26 cellular contexts compared by ENCODE assay signal in genomic region chr10:90945496-90946070, GRCh38. TPM values are rescaled to one million over a fixed set of nuclear protein-coding genes. Genes with fewer than 3 reads are reported as not detected.
DNase-seq lines count a peak whose midpoint lies in the region; ATAC-seq and TF ChIP-seq lines count a peak whose summit lies in the region.
"Had no signal": no experiment of that assay in that cellular context is flagged by ENCODE, and none has a peak within 500 bp of the region (broad histone marks: within the 10 kb centered on the region; RNA-seq: fewer than 3 reads in every experiment).

No MANE protein-coding gene starts in this region.

- 48 to 69% methylated on average over 4 of the region's 4 CpGs for WGBS in testis, 2 donors

- no peaks in the 10 kb centered on the region for H3K27me3 Mint-ChIP-seq in activated naive CD4-positive, alpha-beta T cell treated with anti-CD3 and anti-CD28 coated beads, Interleukin-2, amount 10 ng/mL, durations not matched to agents 7 days and 5 days
- H3K27me3 Mint-ChIP-seq: activated CD4-positive, alpha-beta T cell treated with anti-CD3 and anti-CD28 coated beads, Interleukin-2, amount 10 ng/mL, durations not matched to agents 24 days and 14 days; activated naive CD8-positive, alpha-beta T cell treated with anti-CD3 and anti-CD28 coated beads, Interleukin-2, amount 50 U/mL, for 24 hours had no signal

- CTCF ChIA-PET in activated naive CD4-positive, alpha-beta T cell treated with anti-CD3 and anti-CD28 coated beads, Interleukin-2, amount 10 ng/mL, durations not matched to agents 7 days and 5 days (lab: Charles Lee): interaction anchor here (1.2 to 3.6 kb wide), 2 partner anchors 34 to 66 kb away, joined by 3 to 26 read pairs; no protein-coding TSS in a partner anchor

- no peaks in the 10 kb centered on the region for H3K27me3 ChIP-seq in testis
- H3K27me3 ChIP-seq: breast epithelium, hepatocyte, neutrophil had no signal

- H3K36me3 Mint-ChIP-seq in activated naive CD4-positive, alpha-beta T cell treated with anti-CD3 and anti-CD28 coated beads, Interleukin-2, amount 10 ng/mL, durations not matched to agents 7 days and 5 days: no peaks in the 10 kb centered on the region

- H3K27ac Mint-ChIP-seq in activated naive CD4-positive, alpha-beta T cell treated with anti-CD3 and anti-CD28 coated beads, Interleukin-2, amount 10 ng/mL, durations not matched to agents 7 days and 5 days: peak overlapping the region; percentile 7
- H3K27ac Mint-ChIP-seq: activated CD4-positive, alpha-beta T cell treated with anti-CD3 and anti-CD28 coated beads, Interleukin-2, amount 10 ng/mL, durations not matched to agents 24 days and 14 days; activated naive CD8-positive, alpha-beta T cell treated with anti-CD3 and anti-CD28 coated beads, Interleukin-2, amount 50 U/mL, for 24 hours had no signal

- no peak for TF ChIP-seq POLR2A in testis (IDR thresholded peaks at IDR 0.05)

- TF ChIP-seq CTCF in fibroblast of the aortic adventitia (IDR thresholded peaks at IDR 0.05; ENCODE audit: insufficient read depth, low read length) (no peak), testis (IDR thresholded peaks at IDR 0.05) (no peak)

- H3K4me1 ChIP-seq in testis: no peaks in the 10 kb centered on the region
- H3K4me1 ChIP-seq: breast epithelium had no signal

- H3K4me3 Mint-ChIP-seq in activated naive CD4-positive, alpha-beta T cell treated with anti-CD3 and anti-CD28 coated beads, Interleukin-2, amount 10 ng/mL, durations not matched to agents 7 days and 5 days: no peak overlapping the region
- H3K4me3 Mint-ChIP-seq: activated CD4-positive, alpha-beta T cell treated with anti-CD3 and anti-CD28 coated beads, Interleukin-2, amount 10 ng/mL, durations not matched to agents 24 days and 14 days; activated naive CD8-positive, alpha-beta T cell treated with anti-CD3 and anti-CD28 coated beads, Interleukin-2, amount 50 U/mL, for 24 hours had no signal

- peaks cover 17% of the 10 kb centered on the region for H3K4me1 Mint-ChIP-seq in activated naive CD4-positive, alpha-beta T cell treated with anti-CD3 and anti-CD28 coated beads, Interleukin-2, amount 10 ng/mL, durations not matched to agents 7 days and 5 days

- H3K4me3 ChIP-seq in fibroblast of the aortic adventitia (ENCODE audit: low read depth, low read length): no peak overlapping the region
- no peak overlapping the region for H3K4me3 ChIP-seq in testis
- H3K4me3 ChIP-seq: breast epithelium, hepatocyte, skin epidermis, thoracic aorta had no signal

- intact Hi-C loops in testis (cut with DNase I; ENCODE audit: low total_unique reads): no loop called here

- DNase-seq in activated naive CD4-positive, alpha-beta T cell treated with anti-CD3 and anti-CD28 coated beads, Interleukin-2, amount 10 ng/mL, durations not matched to agents 7 days and 5 days: no peak
- DNase-seq in activated naive CD4-positive, alpha-beta T cell (lab: John Stamatoyannopoulos, UW): no peak
- DNase-seq in NCI-H226 (peak; percentile 31), fibroblast of the aortic adventitia (ENCODE audit: low read depth) (peak; percentile 38), testis (peak; percentile 36), KG1 (lab: John Stamatoyannopoulos, UW) (no peak), NCI-H2107 (lab: John Stamatoyannopoulos, UW) (no peak)
- DNase-seq: activated CD4-positive, alpha-beta T cell treated with anti-CD3 and anti-CD28 coated beads, Interleukin-2, amount 10 ng/mL, durations not matched to agents 24 days and 14 days; activated effector memory CD4-positive, alpha-beta T cell treated with Interleukin-2 at 50 U/mL for 16 hours; activated naive CD8-positive, alpha-beta T cell treated with anti-CD3 and anti-CD28 coated beads, Interleukin-2, amount 50 U/mL, for 24 hours; effector CD4-positive, alpha-beta T cell; foreskin melanocyte; GOT3; mesendoderm; NCI-H1105; NCI-H2029 treated with DMSO at 0.1 percent for 48 hours; NCI-H774 had no signal

- no peaks in the 10 kb centered on the region for H3K9me3 ChIP-seq in testis
- H3K9me3 ChIP-seq: breast epithelium, neutrophil had no signal

- ATAC-seq in HG02759 (IDR thresholded peaks at IDR 0.05; ENCODE audit: unreplicated experiment): no peak
- ATAC-seq: activated naive CD8-positive, alpha-beta T cell treated with anti-CD3 and anti-CD28 coated beads, Interleukin-2, amount 50 U/mL, for 24 hours had no signal

- no peaks in the 10 kb centered on the region for H3K36me3 ChIP-seq in testis (ENCODE audit: low read depth, missing control alignments)
- H3K36me3 ChIP-seq: breast epithelium, neutrophil, thoracic aorta had no signal

- no peaks in the 10 kb centered on the region for H3K9me3 Mint-ChIP-seq in activated naive CD4-positive, alpha-beta T cell treated with anti-CD3 and anti-CD28 coated beads, Interleukin-2, amount 10 ng/mL, durations not matched to agents 7 days and 5 days
- H3K9me3 Mint-ChIP-seq: activated CD4-positive, alpha-beta T cell treated with anti-CD3 and anti-CD28 coated beads, Interleukin-2, amount 10 ng/mL, durations not matched to agents 24 days and 14 days; activated naive CD8-positive, alpha-beta T cell treated with anti-CD3 and anti-CD28 coated beads, Interleukin-2, amount 50 U/mL, for 24 hours had no signal

- H3K27ac ChIP-seq in testis: no peak overlapping the region
- H3K27ac ChIP-seq: breast epithelium, hepatocyte, neutrophil, VCaP had no signal

RNA-seq across cellular contexts. Expression of gene ANKRD1, which starts 24.7 kb away (rescaled TPM):
- total RNA-seq in fibroblast of the aortic adventitia (ENCODE audit: low replicate concordance) (1.4 and 4.9 TPM in 2 replicates), testis (under 1 TPM in 1 of 2 donors, not detected in 1; 0.19 TPM)
- polyA plus RNA-seq in testis (ENCODE audit: insufficient read depth, low read depth, low replicate concordance): 2.1 TPM
- total RNA-seq: A673; activated CD4-positive, alpha-beta T cell treated with anti-CD3 and anti-CD28 coated beads, Interleukin-2, amount 10 ng/mL, durations not matched to agents 24 days and 14 days; T-helper 2 cell treated with Interferon-gamma antibody and Interleukin-4, amounts not matched to agents 100 ng/mL and 5 ng/mL, for 36 hours had no signal

Comparison
In these comparisons a context has a peak if more than half of its experiments do, and no peak if none do; other contexts are left out.
1. DNase-seq: peak in NCI-H226 (single experiment), fibroblast of the aortic adventitia (single experiment) and testis (single experiment); none in activated naive CD4-positive, alpha-beta T cell treated with anti-CD3 and anti-CD28 coated beads, Interleukin-2, amount 10 ng/mL, durations not matched to agents 7 days and 5 days (single experiment), activated naive CD4-positive, alpha-beta T cell (0 of 4), KG1 (single experiment) and NCI-H2107 (single experiment).